Comparison of ENCODE assay signal across 8 cellular contexts in the genomic region with DNA sequence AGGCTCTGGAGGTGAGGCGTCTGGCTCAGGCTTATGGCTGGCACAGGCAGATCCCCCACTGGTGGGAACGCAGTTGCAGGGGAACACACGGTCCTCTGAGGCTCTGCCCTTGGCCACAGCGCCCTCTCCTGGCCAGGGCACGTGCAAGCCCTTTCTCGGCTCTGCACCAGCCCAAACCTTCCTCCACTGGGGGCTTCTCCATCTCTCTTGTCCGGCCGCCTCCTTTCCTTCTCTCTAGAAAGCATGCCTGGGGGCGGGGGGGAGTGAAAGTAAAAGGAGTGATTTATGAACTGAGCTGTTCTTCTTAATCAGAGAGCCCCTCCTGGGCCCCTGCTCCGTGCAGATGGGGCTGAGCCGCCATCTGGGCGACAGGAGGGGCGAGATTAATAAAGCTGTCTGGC. TPM values are rescaled to one million over a fixed set of nuclear protein-coding genes. Genes with fewer than 3 reads are reported as not detected.
A peak's percentile ranks its signal among the peaks of the same experiment; 100 is the strongest.
DNase-seq lines count a peak whose midpoint lies in the region; ATAC-seq, FAIRE-seq and TF ChIP-seq lines count a peak whose summit lies in the region.

No MANE protein-coding gene starts in this region.

- H3K27ac ChIP-seq in DOHH2 (ENCODE audit: low read depth, low read length) (no peak overlapping the region), HL-60 (replicated peaks) (no peak overlapping the region), pancreas (no peak overlapping the region), thyroid gland (no peak overlapping the region)

- 17 to 28% methylated on average over 11 to 13 of the region's 13 CpGs for WGBS in pancreas, 2 donors
- WGBS in thyroid gland, 2 donors: 38 to 62% methylated on average over 7 to 10 of the region's 13 CpGs

- no peaks in the 10 kb centered on the region for H4K20me1 ChIP-seq in DOHH2 (ENCODE audit: control insufficient read depth, insufficient read depth, low read depth, low read length)

- H3K9me3 ChIP-seq in DOHH2 (ENCODE audit: control insufficient read depth, insufficient read depth, low read length) (no peaks in the 10 kb centered on the region), pancreas (no peaks in the 10 kb centered on the region), thyroid gland (no peaks in the 10 kb centered on the region)

- H3K27me3 ChIP-seq in DOHH2 (ENCODE audit: control insufficient read depth, low read length) (no peaks in the 10 kb centered on the region), HL-60 (ENCODE audit: insufficient read depth, poor library complexity, severe bottlenecking) (no peaks in the 10 kb centered on the region), pancreas (no peaks in the 10 kb centered on the region), thyroid gland (no peaks in the 10 kb centered on the region)

- H3K4me3 ChIP-seq in DOHH2 (ENCODE audit: low read length): no peak overlapping the region
- no peak overlapping the region for H3K4me3 ChIP-seq in HL-60 (replicated peaks; ENCODE audit: insufficient read depth, low read length)
- no peak overlapping the region for H3K4me3 ChIP-seq in fibroblast of the aortic adventitia (ENCODE audit: low read depth, low read length)
- H3K4me3 ChIP-seq in pancreas: no peak overlapping the region
- no peak overlapping the region for H3K4me3 ChIP-seq in thyroid gland (replicated peaks in 1 of 3)

- no peak for TF ChIP-seq POLR2A in thyroid gland (IDR thresholded peaks at IDR 0.05)

- H3K79me2 ChIP-seq in DOHH2 (ENCODE audit: control insufficient read depth, low read length): no peaks in the 10 kb centered on the region

- DNase-seq in HL-60 (ENCODE audit: low read depth in 1 of 2, low spot score in 1 of 2) (peak; percentile 29 to 38), fibroblast of the aortic adventitia (ENCODE audit: low read depth) (peak; percentile 63), pancreas (peak in 4 of 6 donors; percentile 29 to 74 (median 54)), thyroid gland (peak; percentile 63 to 65)
- DNase-seq in activated T-helper 1 cell treated with anti-CD3 and anti-CD28 coated beads, Interleukin-2, amount 50 U/mL, for 16 hours (ENCODE audit: low read depth in 1 of 2, low spot score in 1 of 2): peak; percentile 33 to 48

- H3F3A ChIP-seq in DOHH2 (ENCODE audit: control insufficient read depth, insufficient read depth): no peaks in the 10 kb centered on the region

- H3K9me2 ChIP-seq in DOHH2 (replicated peaks; ENCODE audit: control insufficient read depth, low read length): no peaks in the 10 kb centered on the region

- H3K4me1 ChIP-seq in DOHH2 (ENCODE audit: control insufficient read depth, low read length) (no peaks in the 10 kb centered on the region), pancreas (no peaks in the 10 kb centered on the region), thyroid gland (peaks cover 0 to 12% of the 10 kb centered on the region in 2 donors)

- FAIRE-seq in pancreas (lab: Jason Lieb, UNC): no peak

- ATAC-seq in pancreas (peak in 3 of 4 donors; percentile 70 to 82 (median 80)), HG03095 (IDR thresholded peaks at IDR 0.05; ENCODE audit: unreplicated experiment) (no peak)

- intact Hi-C loops in pancreas (cut with DNase I) (loop anchor here in 1 of 3 donors (10.0 kb wide), 1 partner anchor 159 kb away; no protein-coding TSS in a partner anchor), thyroid gland (cut with DNase I) (loop anchor here (5.0 kb wide), 1 partner anchor 272 kb away; no protein-coding TSS in a partner anchor)

- TF ChIP-seq CTCF in DOHH2 (IDR thresholded peaks at IDR 0.05; ENCODE audit: low read depth, low read length, poor library complexity, severe bottlenecking) (peak; percentile 82), HL-60 (IDR thresholded peaks at IDR 0.05; ENCODE audit: insufficient read depth, low read length) (peak; percentile 88), fibroblast of the aortic adventitia (IDR thresholded peaks at IDR 0.05; ENCODE audit: insufficient read depth, low read length) (peak; percentile 95), pancreas (IDR thresholded peaks at IDR 0.05) (peak in 3 of 4 donors; percentile 35 to 66 (median 47)), thyroid gland (IDR thresholded peaks at IDR 0.05) (peak; percentile 70 to 87 (median 80))

- no peaks in the 10 kb centered on the region for H3K36me3 ChIP-seq in DOHH2 (ENCODE audit: control insufficient read depth, low read length)
- no peaks in the 10 kb centered on the region for H3K36me3 ChIP-seq in pancreas
- H3K36me3 ChIP-seq in thyroid gland: no peaks in the 10 kb centered on the region

- H3K4me2 ChIP-seq in DOHH2 (ENCODE audit: low read length): no peak overlapping the region

TF ChIP-seq in PFSK-1, 5 proteins besides CTCF, POLR2A, EP300 and RAD21:
- TF ChIP-seq FOXP2 (optimal IDR thresholded peaks at IDR 0.05; ENCODE audit: borderline replicate concordance, extremely low read depth, extremely low read length, insufficient read depth): peak; percentile 65
- TF ChIP-seq, protein P1, sequence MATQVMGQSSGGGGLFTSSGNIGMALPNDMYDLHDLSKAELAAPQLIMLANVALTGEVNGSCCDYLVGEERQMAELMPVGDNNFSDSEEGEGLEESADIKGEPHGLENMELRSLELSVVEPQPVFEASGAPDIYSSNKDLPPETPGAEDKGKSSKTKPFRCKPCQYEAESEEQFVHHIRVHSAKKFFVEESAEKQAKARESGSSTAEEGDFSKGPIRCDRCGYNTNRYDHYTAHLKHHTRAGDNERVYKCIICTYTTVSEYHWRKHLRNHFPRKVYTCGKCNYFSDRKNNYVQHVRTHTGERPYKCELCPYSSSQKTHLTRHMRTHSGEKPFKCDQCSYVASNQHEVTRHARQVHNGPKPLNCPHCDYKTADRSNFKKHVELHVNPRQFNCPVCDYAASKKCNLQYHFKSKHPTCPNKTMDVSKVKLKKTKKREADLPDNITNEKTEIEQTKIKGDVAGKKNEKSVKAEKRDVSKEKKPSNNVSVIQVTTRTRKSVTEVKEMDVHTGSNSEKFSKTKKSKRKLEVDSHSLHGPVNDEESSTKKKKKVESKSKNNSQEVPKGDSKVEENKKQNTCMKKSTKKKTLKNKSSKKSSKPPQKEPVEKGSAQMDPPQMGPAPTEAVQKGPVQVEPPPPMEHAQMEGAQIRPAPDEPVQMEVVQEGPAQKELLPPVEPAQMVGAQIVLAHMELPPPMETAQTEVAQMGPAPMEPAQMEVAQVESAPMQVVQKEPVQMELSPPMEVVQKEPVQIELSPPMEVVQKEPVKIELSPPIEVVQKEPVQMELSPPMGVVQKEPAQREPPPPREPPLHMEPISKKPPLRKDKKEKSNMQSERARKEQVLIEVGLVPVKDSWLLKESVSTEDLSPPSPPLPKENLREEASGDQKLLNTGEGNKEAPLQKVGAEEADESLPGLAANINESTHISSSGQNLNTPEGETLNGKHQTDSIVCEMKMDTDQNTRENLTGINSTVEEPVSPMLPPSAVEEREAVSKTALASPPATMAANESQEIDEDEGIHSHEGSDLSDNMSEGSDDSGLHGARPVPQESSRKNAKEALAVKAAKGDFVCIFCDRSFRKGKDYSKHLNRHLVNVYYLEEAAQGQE (IDR thresholded peaks at IDR 0.05; ENCODE audit: insufficient read depth in 1 of 2, low read depth in 2 of 2, low read length in 2 of 2): no peak

RNA-seq across cellular contexts. Expression of a gene that starts 56.5 kb away (rescaled TPM):
- polyA plus RNA-seq in PFSK-1 (2012; ENCODE audit: insufficient read length, low read depth): 30.7 TPM
- total RNA-seq in fibroblast of the aortic adventitia (ENCODE audit: low replicate concordance): 23.1 and 27.4 TPM in 2 replicates
- total RNA-seq in pancreas: 10 to 100 TPM; 22.3 to 40.2 (median 30.5) TPM
- polyA plus RNA-seq in pancreas: 10 to 100 TPM; 18.8 to 29.2 TPM
- total RNA-seq in thyroid gland: 10 to 100 TPM; 21.7 to 34.0 (median 30.9) TPM
